ENCODE assay signal across 8 cellular contexts in genomic region chr15:56732135-56732880, GRCh38. TPM values are rescaled to one million over a fixed set of nuclear protein-coding genes. Genes with fewer than 3 reads are reported as not detected.
DNase-seq lines count a peak whose midpoint lies in the region; ATAC-seq lines count a peak whose summit lies in the region.

No MANE protein-coding gene starts in this region.

- peak overlapping the region; percentile 92 to 93 for H3K27ac Mint-ChIP-seq in T-cell

- peak overlapping the region; percentile 92 to 96 (median 95) for H3K4me3 Mint-ChIP-seq in T-cell

- H3K9me3 Mint-ChIP-seq in T-cell: peaks cover 0 to 4% (median 3%) of the 10 kb centered on the region in 3 donors

- H3K4me1 Mint-ChIP-seq in T-cell: peaks cover 38 to 48% (median 45%) of the 10 kb centered on the region in 3 donors

- DNase-seq in EH (ENCODE audit: low read depth) (peak; percentile 67), T-cell (peak in 2 of 34 experiments; percentile 10 to 11), epithelial cell of prostate (ENCODE audit: low read depth, low spot score) (no peak), myocyte (ENCODE audit: low read depth) (peak; percentile 53), DMS153 treated with DMSO at 0.1 percent for 48 hours (lab: John Stamatoyannopoulos, UW; ENCODE audit: unreplicated experiment) (no peak), NCI-H2171 treated with DMSO at 0.1 percent for 48 hours (lab: John Stamatoyannopoulos, UW) (no peak), cerebellar nuclear complex (lab: John Stamatoyannopoulos, UW) (no peak)

- peak overlapping the region; percentile 78 for H3K27ac ChIP-seq in epithelial cell of prostate

- ATAC-seq in HG02759 (IDR thresholded peaks at IDR 0.05; ENCODE audit: unreplicated experiment) (peak; percentile 1), T-cell (replicated peaks in 1 of 4) (no peak)

- no peaks in the 10 kb centered on the region for H3K27me3 Mint-ChIP-seq in T-cell

- CTCF ChIA-PET in T-cell (lab: Charles Lee): no interaction called here

- POLR2A ChIA-PET in T-cell (lab: Charles Lee): no interaction called here

- H3K36me3 Mint-ChIP-seq in T-cell: peaks cover 14% of the 10 kb centered on the region

RNA-seq across cellular contexts. Expression of gene ZNF280D, which starts 1.0 kb away (rescaled TPM):
- total RNA-seq in T-cell (10 to 100 TPM; 29.1 to 39.5 (median 32.4) TPM), myocyte (47.6 and 49.8 TPM in 2 replicates)
- polyA plus RNA-seq in myocyte (2012): 5.6 TPM

Comparison
In these comparisons a context has a peak if more than half of its experiments do, and no peak if none do; other contexts are left out.
1. DNase-seq: peak in EH (single experiment) and myocyte (single experiment); none in epithelial cell of prostate (single experiment), DMS153 treated with DMSO at 0.1 percent for 48 hours (single experiment), NCI-H2171 treated with DMSO at 0.1 percent for 48 hours (single experiment) and cerebellar nuclear complex (0 of 2).